8 cellular contexts compared by ENCODE assay signal in the genomic region with DNA sequence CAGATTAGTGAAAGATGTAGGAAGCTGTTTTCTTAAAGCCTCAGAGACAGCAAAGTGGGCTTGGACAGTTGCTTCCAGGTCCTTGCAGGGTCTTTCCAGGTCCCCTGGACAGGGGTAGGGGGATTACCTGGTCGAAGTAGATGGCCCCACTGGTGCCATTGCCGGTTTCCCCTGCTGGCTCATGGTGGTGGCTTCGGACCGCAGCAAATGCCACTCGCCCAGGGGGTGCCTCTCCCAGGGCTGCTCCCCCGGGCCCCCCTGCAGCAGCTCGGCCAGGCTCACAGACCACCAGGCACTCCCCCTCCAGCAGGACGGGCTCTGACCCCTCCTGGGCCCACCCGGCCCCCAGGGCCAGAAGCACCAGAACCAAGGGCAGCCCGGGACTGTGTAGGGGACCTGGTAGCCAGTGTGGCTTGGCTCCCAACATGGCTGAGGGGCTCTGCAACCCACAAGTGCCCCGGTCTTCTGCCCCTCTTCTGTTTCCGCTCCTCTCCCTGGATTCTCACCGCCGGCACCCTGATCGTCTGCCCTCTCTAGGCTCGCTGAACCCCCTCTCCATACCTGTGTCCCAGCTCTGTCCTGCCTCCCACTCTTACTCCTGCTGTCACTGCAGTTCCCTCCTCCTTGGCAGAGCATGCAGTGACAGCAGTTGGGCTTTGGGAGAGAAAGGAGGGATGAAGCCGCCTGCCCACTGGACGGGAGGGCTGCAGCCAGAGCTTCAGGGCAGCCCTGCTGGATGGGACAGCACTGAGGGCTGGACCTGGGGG. TPM values are rescaled to one million over a fixed set of nuclear protein-coding genes. Genes with fewer than 3 reads are reported as not detected.
DNase-seq lines count a peak whose midpoint lies in the region; ATAC-seq and TF ChIP-seq lines count a peak whose summit lies in the region.

No MANE protein-coding gene starts in this region.

- peak overlapping the region; percentile 93 to 96 for H3K4me3 ChIP-seq in mucosa of rectum (ENCODE audit: low read length in 2 of 2)
- no peak overlapping the region for H3K4me3 ChIP-seq in aorta (ENCODE audit: low read length in 2 of 2)

- TF ChIP-seq CTCF in MCF 10A (IDR thresholded peaks at IDR 0.05; ENCODE audit: unreplicated experiment), result no peak

- no peaks in the 10 kb centered on the region for H3K9me3 ChIP-seq in mucosa of rectum (ENCODE audit: control insufficient read depth in 2 of 2, low read length in 2 of 2)
- H3K9me3 ChIP-seq in aorta (ENCODE audit: control insufficient read depth, low read length), result no peaks in the 10 kb centered on the region

- BruUV-seq in MCF 10A (replicated peaks; lab: Mats Ljungman, UMichigan), result no TSS peak

- WGBS in aorta, 2 donors, result 89 to 91% methylated on average over 14 to 18 of the region's 18 CpGs

- peaks cover 18% of the 10 kb centered on the region for H3K36me3 Mint-ChIP-seq in stimulated activated naive CD8-positive, alpha-beta T cell treated with anti-CD3 and anti-CD28 coated beads, Interleukin-15, Interleukin-2, amounts not matched to agents 100 ng/mL and 50 ng/mL, for 24 hours (ENCODE audit: low read depth)
- H3K36me3 Mint-ChIP-seq in MCF 10A (ENCODE audit: insufficient read depth, unreplicated experiment), result peaks cover 25% of the 10 kb centered on the region

- H3K36me3 ChIP-seq in mucosa of rectum (ENCODE audit: control insufficient read depth in 2 of 2, insufficient read depth in 2 of 2, low read length in 2 of 2) (peaks cover 19 to 25% of the 10 kb centered on the region in 2 donors), aorta (ENCODE audit: control insufficient read depth in 1 of 2, insufficient read depth in 2 of 2, low read length in 1 of 2) (no peaks in the 10 kb centered on the region)

- no peak for DNase-seq in stimulated activated naive CD8-positive, alpha-beta T cell treated with anti-CD3 and anti-CD28 coated beads, Interleukin-15, Interleukin-2, amounts not matched to agents 100 U/mL and 50 U/mL, for 24 hours
- DNase-seq in MCF 10A (ENCODE audit: unreplicated experiment) (no peak), aorta (peak in 1 of 2 donors; percentile 56), NCI-H1092 (lab: John Stamatoyannopoulos, UW) (no peak), OCI-M1 (lab: John Stamatoyannopoulos, UW) (no peak)

- intact Hi-C loops in MCF 10A (cut with micrococcal nuclease) (no loop called here), aorta (cut with DNase I) (no loop called here)

- H3K4me1 ChIP-seq in mucosa of rectum (ENCODE audit: control insufficient read depth in 2 of 2, insufficient read depth in 2 of 2, low read length in 2 of 2) (peaks cover 46 to 73% of the 10 kb centered on the region in 2 donors), aorta (ENCODE audit: control insufficient read depth in 1 of 2, insufficient read depth in 2 of 2, low read length in 2 of 2) (no peaks in the 10 kb centered on the region)

- H3K27ac ChIP-seq in mucosa of rectum (ENCODE audit: low read depth in 2 of 2, low read length in 2 of 2) (peak overlapping the region; percentile 94 to 97), aorta (ENCODE audit: low read depth in 1 of 2, low read length in 2 of 2) (peak overlapping the region; percentile 82 to 94)

- CTCF ChIA-PET in MCF 10A (lab: Yijun Ruan, JAX), result interaction anchor here (0.6 to 12.0 kb wide), 8 partner anchors 8 to 952 kb away, joined by 3 to 626 read pairs (median 4); a partner anchor contains a TSS

- H3K9ac ChIP-seq in mucosa of rectum (ENCODE audit: low read depth in 1 of 2, low read length in 2 of 2), result peak overlapping the region; percentile 95 to 97

- no peaks in the 10 kb centered on the region for H3K27me3 ChIP-seq in mucosa of rectum (ENCODE audit: control insufficient read depth in 2 of 2, insufficient read depth in 2 of 2, low read length in 2 of 2)
- H3K27me3 ChIP-seq in aorta (ENCODE audit: control insufficient read depth in 1 of 2, insufficient read depth in 2 of 2, low read length in 1 of 2), result no peaks in the 10 kb centered on the region

- H3K4me1 Mint-ChIP-seq in stimulated activated naive CD8-positive, alpha-beta T cell treated with anti-CD3 and anti-CD28 coated beads, Interleukin-15, Interleukin-2, amounts not matched to agents 100 ng/mL and 50 ng/mL, for 24 hours (ENCODE audit: low read depth), result peaks cover 46% of the 10 kb centered on the region
- peaks cover 42% of the 10 kb centered on the region for H3K4me1 Mint-ChIP-seq in MCF 10A (ENCODE audit: insufficient read depth, unreplicated experiment)

- POLR2A ChIA-PET in MCF 10A (lab: Yijun Ruan, JAX), result interaction anchor here (0.7 to 4.1 kb wide), 4 partner anchors 32 to 119 kb away, joined by 6 to 39 read pairs (median 21); a partner anchor contains a TSS

- H3K27me3 Mint-ChIP-seq in stimulated activated naive CD8-positive, alpha-beta T cell treated with anti-CD3 and anti-CD28 coated beads, Interleukin-15, Interleukin-2, amounts not matched to agents 100 ng/mL and 50 ng/mL, for 24 hours, result no peaks in the 10 kb centered on the region
- no peaks in the 10 kb centered on the region for H3K27me3 Mint-ChIP-seq in MCF 10A (ENCODE audit: insufficient read depth, unreplicated experiment)

- peak overlapping the region; percentile 95 for H3K27ac Mint-ChIP-seq in stimulated activated naive CD8-positive, alpha-beta T cell treated with anti-CD3 and anti-CD28 coated beads, Interleukin-15, Interleukin-2, amounts not matched to agents 100 ng/mL and 50 ng/mL, for 24 hours
- peak overlapping the region; percentile 91 for H3K27ac Mint-ChIP-seq in MCF 10A (ENCODE audit: low read depth, unreplicated experiment)

- H3K9me3 Mint-ChIP-seq in stimulated activated naive CD8-positive, alpha-beta T cell treated with anti-CD3 and anti-CD28 coated beads, Interleukin-15, Interleukin-2, amounts not matched to agents 100 ng/mL and 50 ng/mL, for 24 hours, result no peaks in the 10 kb centered on the region
- no peaks in the 10 kb centered on the region for H3K9me3 Mint-ChIP-seq in MCF 10A (ENCODE audit: unreplicated experiment)

- peak overlapping the region; percentile 88 for H3K4me3 Mint-ChIP-seq in stimulated activated naive CD8-positive, alpha-beta T cell treated with anti-CD3 and anti-CD28 coated beads, Interleukin-15, Interleukin-2, amounts not matched to agents 100 ng/mL and 50 ng/mL, for 24 hours
- peak overlapping the region; percentile 80 for H3K4me3 Mint-ChIP-seq in MCF 10A (ENCODE audit: unreplicated experiment)

- no peak for ATAC-seq in stimulated activated naive CD8-positive, alpha-beta T cell treated with anti-CD3 and anti-CD28 coated beads, Interleukin-15, Interleukin-2, amounts not matched to agents 100 U/mL and 50 U/mL, for 24 hours
- no peak for ATAC-seq in aorta (ENCODE audit: low FRiP score)
- no peak for ATAC-seq in HG03520 (IDR thresholded peaks at IDR 0.05; ENCODE audit: unreplicated experiment)

RNA-seq across cellular contexts. Expression of a gene that starts 0.7 kb away (rescaled TPM):
- 2.4 TPM in 2 replicates for total RNA-seq in MCF 10A (2022)
- 10 to 100 TPM in 1 of 2 donors, 1 to 10 TPM in 1; 4.3 to 10.2 TPM for total RNA-seq in aorta
- polyA plus RNA-seq in aorta, result 1 to 10 TPM; 1.3 to 5.6 TPM

RNA-seq across cellular contexts. Expression of a gene that starts 0.9 kb away (rescaled TPM):
- total RNA-seq in MCF 10A (2022), result 63.0 TPM in 2 replicates
- total RNA-seq in aorta, result 10 to 100 TPM; 49.9 to 64.9 TPM
- polyA plus RNA-seq in aorta, result 10 to 100 TPM; 15.2 to 34.7 TPM

RNA-seq across cellular contexts. Expression of a gene that starts 13.8 kb away (rescaled TPM):
- total RNA-seq in MCF 10A (2022), result 53.2 and 58.7 TPM in 2 replicates
- 10 to 100 TPM; 46.0 to 62.3 TPM for total RNA-seq in aorta
- polyA plus RNA-seq in aorta, result 100 to 1,000 TPM in 1 of 2 donors, 10 to 100 TPM in 1; 24.0 to 163 TPM

RNA-seq across cellular contexts. Expression of a gene that starts 30.0 kb away (rescaled TPM):
- total RNA-seq in MCF 10A (2022) (not detected in 2 replicates), aorta (10 to 100 TPM; 11.2 to 31.6 TPM)
- 1 to 10 TPM; 1.8 to 5.2 TPM for polyA plus RNA-seq in aorta

Comparison
In these comparisons a context has a peak if more than half of its experiments do, and no peak if none do; other contexts are left out.
1. H3K4me3 ChIP-seq: peak in mucosa of rectum (2 of 2); none in aorta (0 of 2).